ENCODE assay signal across 24 cellular contexts in the genomic region with DNA sequence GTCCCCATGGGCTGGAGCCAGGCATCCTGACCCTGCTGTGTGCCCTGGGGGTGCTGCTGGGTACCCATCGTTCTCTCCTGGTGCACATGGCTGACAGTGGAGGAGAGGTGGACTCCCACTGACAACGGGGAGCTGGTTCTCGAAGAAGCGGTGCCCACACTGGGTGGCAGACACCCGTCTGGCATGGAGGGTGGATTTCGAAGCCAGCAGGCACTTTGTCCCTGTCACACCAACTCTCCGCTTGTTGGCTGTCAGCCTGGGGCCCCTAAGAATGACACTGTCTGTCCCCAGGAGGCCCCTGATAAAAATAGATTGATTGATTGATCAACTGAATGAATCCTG. TPM values are rescaled to one million over a fixed set of nuclear protein-coding genes. Genes with fewer than 3 reads are reported as not detected.
DNase-seq lines count a peak whose midpoint lies in the region; ATAC-seq lines count a peak whose summit lies in the region.
"Had no signal": no experiment of that assay in that cellular context is flagged by ENCODE, and none has a peak within 500 bp of the region (broad histone marks: within the 10 kb centered on the region; RNA-seq: fewer than 3 reads in every experiment).

No MANE protein-coding gene starts in this region.

- H3K4me3 Mint-ChIP-seq in activated T-cell treated with anti-CD3 and anti-CD28 coated beads, Interleukin-2, amount 50 U/mL, for 24 hours: no peak overlapping the region
- no peak overlapping the region for H3K4me3 Mint-ChIP-seq in activated T-cell treated with anti-CD3 and anti-CD28 coated beads, Interleukin-2, amount 50 U/mL, for 4 hours
- H3K4me3 Mint-ChIP-seq in effector memory CD8-positive, alpha-beta T cell: no peak overlapping the region
- H3K4me3 Mint-ChIP-seq: CD4-positive, alpha-beta T cell had no signal

- H3K36me3 Mint-ChIP-seq in activated T-cell treated with anti-CD3 and anti-CD28 coated beads, Interleukin-2, amount 50 U/mL, for 24 hours (ENCODE audit: low read depth): peaks cover 3% of the 10 kb centered on the region
- no peaks in the 10 kb centered on the region for H3K36me3 Mint-ChIP-seq in activated T-cell treated with anti-CD3 and anti-CD28 coated beads, Interleukin-2, amount 50 U/mL, for 4 hours (ENCODE audit: insufficient read depth)
- peaks cover 2% of the 10 kb centered on the region for H3K36me3 Mint-ChIP-seq in effector memory CD8-positive, alpha-beta T cell (ENCODE audit: insufficient read depth)

- no peak overlapping the region for H3K27ac Mint-ChIP-seq in activated T-cell treated with anti-CD3 and anti-CD28 coated beads, Interleukin-2, amount 50 U/mL, for 24 hours
- H3K27ac Mint-ChIP-seq in effector memory CD8-positive, alpha-beta T cell: peak overlapping the region; percentile 60 to 65
- H3K27ac Mint-ChIP-seq: CD4-positive, alpha-beta T cell had no signal

- intact Hi-C loops in posterior vena cava (cut with DNase I): no loop called here

- H3K4me1 Mint-ChIP-seq in activated T-cell treated with anti-CD3 and anti-CD28 coated beads, Interleukin-2, amount 50 U/mL, for 24 hours (ENCODE audit: low read depth): peaks cover 25% of the 10 kb centered on the region
- H3K4me1 Mint-ChIP-seq in activated T-cell treated with anti-CD3 and anti-CD28 coated beads, Interleukin-2, amount 50 U/mL, for 4 hours (ENCODE audit: low read depth): peaks cover 9% of the 10 kb centered on the region
- peaks cover 6 to 14% of the 10 kb centered on the region in 2 donors for H3K4me1 Mint-ChIP-seq in effector memory CD8-positive, alpha-beta T cell (ENCODE audit: low read depth in 2 of 2)

- ATAC-seq in activated T-cell treated with anti-CD3 and anti-CD28 coated beads, Interleukin-2, amount 50 U/mL, for 4 hours: no peak
- no peak for ATAC-seq in effector memory CD8-positive, alpha-beta T cell (replicated peaks)

- H3K9me3 Mint-ChIP-seq in activated T-cell treated with anti-CD3 and anti-CD28 coated beads, Interleukin-2, amount 50 U/mL, for 24 hours: no peaks in the 10 kb centered on the region
- H3K9me3 Mint-ChIP-seq in activated T-cell treated with anti-CD3 and anti-CD28 coated beads, Interleukin-2, amount 50 U/mL, for 4 hours: no peaks in the 10 kb centered on the region
- no peaks in the 10 kb centered on the region for H3K9me3 Mint-ChIP-seq in effector memory CD8-positive, alpha-beta T cell
- H3K9me3 Mint-ChIP-seq: CD4-positive, alpha-beta T cell had no signal

- DNase-seq in activated T-cell treated with anti-CD3 and anti-CD28 coated beads, Interleukin-2, amount 50 U/mL, for 24 hours: peak; percentile 27
- DNase-seq in activated T-cell treated with anti-CD3 and anti-CD28 coated beads, Interleukin-2, amount 50 U/mL, for 4 hours: no peak
- DNase-seq in effector memory CD8-positive, alpha-beta T cell: no peak
- DNase-seq in mesenteric fat pad (ENCODE audit: low spot score) (peak; percentile 83), posterior vena cava (ENCODE audit: low spot score) (peak; percentile 48), epidermal melanocyte (ENCODE audit: insufficient read length, low spot score) (no peak), medulla oblongata (ENCODE audit: extremely low spot score) (no peak)
- no peak for DNase-seq in stimulated activated CD4-positive, alpha-beta T cell treated with anti-CD3 and anti-CD28 coated beads, Interleukin-2, amount 100 ng/mL, for 48 hours
- DNase-seq: 8988T; ACHN; BE2C; CD4-positive, alpha-beta T cell; Karpas-422; NCI-H1092; NCI-H1417 treated with DMSO at 0.1 percent for 48 hours; NCI-H1694 treated with DMSO at 0.1 percent for 48 hours; NCI-H2081; NCI-H2171; NCI-H345; NCI-H524; NCI-H774 had no signal

- no peaks in the 10 kb centered on the region for H3K27me3 Mint-ChIP-seq in activated T-cell treated with anti-CD3 and anti-CD28 coated beads, Interleukin-2, amount 50 U/mL, for 24 hours
- H3K27me3 Mint-ChIP-seq in activated T-cell treated with anti-CD3 and anti-CD28 coated beads, Interleukin-2, amount 50 U/mL, for 4 hours (ENCODE audit: low read depth): no peaks in the 10 kb centered on the region
- H3K27me3 Mint-ChIP-seq in effector memory CD8-positive, alpha-beta T cell: no peaks in the 10 kb centered on the region
- H3K27me3 Mint-ChIP-seq: CD4-positive, alpha-beta T cell had no signal

RNA-seq across cellular contexts. Expression of a gene that starts 55.4 kb away (rescaled TPM):
- under 1 TPM; 0.13 to 0.14 (median 0.13) TPM for total RNA-seq in activated T-cell treated with anti-CD3 and anti-CD28 coated beads, Interleukin-2, amount 50 U/mL, for 4 hours
- total RNA-seq in mesenteric fat pad (not detected), posterior vena cava (under 1 TPM in 1 of 2 donors, not detected in 1; 0.10 TPM)
- total RNA-seq: H4, HT-29, SJSA1 had no signal

Comparison
In these comparisons a context has a peak if more than half of its experiments do, and no peak if none do; other contexts are left out.
1. DNase-seq: peak in activated T-cell treated with anti-CD3 and anti-CD28 coated beads, Interleukin-2, amount 50 U/mL, for 24 hours (single experiment), mesenteric fat pad (single experiment) and posterior vena cava (single experiment); none in activated T-cell treated with anti-CD3 and anti-CD28 coated beads, Interleukin-2, amount 50 U/mL, for 4 hours (single experiment), effector memory CD8-positive, alpha-beta T cell (0 of 3), stimulated activated CD4-positive, alpha-beta T cell treated with anti-CD3 and anti-CD28 coated beads, Interleukin-2, amount 100 ng/mL, for 48 hours (0 of 2), epidermal melanocyte (single experiment) and medulla oblongata (single experiment).